In the genomic region with DNA sequence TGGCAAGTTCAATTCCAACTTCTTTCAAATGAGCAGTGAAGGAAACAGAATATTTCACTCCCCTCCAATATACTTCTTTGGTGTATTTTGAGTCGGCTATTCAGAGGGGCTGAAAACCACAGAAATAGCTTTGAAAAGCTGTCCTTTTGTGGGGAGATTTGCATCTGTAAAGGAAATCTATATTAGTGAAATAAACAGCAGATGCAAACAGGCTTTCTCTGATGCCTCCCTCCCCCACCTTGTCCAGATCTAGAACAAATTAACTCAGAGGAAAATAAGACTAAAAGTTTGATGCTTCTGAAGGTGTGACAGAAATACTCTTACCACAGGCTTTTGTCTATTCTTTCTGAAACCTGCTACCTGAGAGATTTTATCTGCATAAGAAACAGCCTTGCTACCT, we compare ENCODE assay signal across 24 cellular contexts.
"Had no signal": no experiment of that assay in that cellular context is flagged by ENCODE, and none has a peak within 500 bp of the region (broad histone marks: within the 10 kb centered on the region; RNA-seq: fewer than 3 reads in every experiment).

No MANE protein-coding gene starts in this region.

- H2AFZ ChIP-seq: PC-9 had no signal

- H3K27ac Mint-ChIP-seq: activated CD4-positive, alpha-beta memory T cell treated with anti-CD3 and anti-CD28 coated beads, Interleukin-2, amount 10 ng/mL, durations not matched to agents 7 days and 5 days; activated naive CD4-positive, alpha-beta T cell treated with anti-CD3 and anti-CD28 coated beads, Interleukin-2, amount 10 ng/mL, durations not matched to agents 7 days and 5 days; activated naive CD8-positive, alpha-beta T cell treated with anti-CD3 and anti-CD28 coated beads for 36 hours; activated T-helper 2 cell treated with anti-CD3 and anti-CD28 coated beads, Interferon-gamma antibody, Interleukin-2, Interleukin-4, amounts not matched to agents 10 μg/mL and 5 μg/mL and 100 μg/mL, durations not matched to agents 14 hours and 24 hours and 36 hours; T-cell had no signal

- H3K27me3 ChIP-seq: brain microvascular endothelial cell, cardiac muscle cell, MG63 had no signal

- ATAC-seq: T-cell had no signal

- DNase-seq: activated CD4-positive, alpha-beta memory T cell treated with anti-CD3 and anti-CD28 coated beads, Interleukin-2, amount 10 ng/mL, durations not matched to agents 7 days and 5 days; activated CD4-positive, alpha-beta T cell treated with anti-CD3 and anti-CD28 coated beads, Interleukin-2, amount 50 U/mL, for 1 hour; activated CD4-positive, CD25-positive, alpha-beta regulatory T cell; activated gamma-delta T cell treated with Interleukin-2 at 50 U/mL for 16 hours; activated naive CD4-positive, alpha-beta T cell treated with anti-CD3 and anti-CD28 coated beads, Interleukin-2, amount 10 ng/mL, durations not matched to agents 7 days and 5 days; activated naive CD8-positive, alpha-beta T cell treated with anti-CD3 and anti-CD28 coated beads for 36 hours; activated T-cell treated with anti-CD3 and anti-CD28 coated beads for 4 hours; activated T-cell treated with anti-CD3 and anti-CD28 coated beads, Interleukin-2, amount 50 U/mL, for 48 hours; brain microvascular endothelial cell; MG63; NCI-H1105; NCI-H1436; NCI-H187; NCI-H2081; NCI-H446 treated with DMSO at 0.1 percent for 48 hours; NCI-H524 treated with DMSO at 0.1 percent for 48 hours; NCI-H748 treated with DMSO at 0.1 percent for 48 hours; PC-9; SHP77 treated with DMSO at 0.1 percent for 48 hours; T-cell; T-helper 2 cell; T1000 had no signal

- H3K9me3 Mint-ChIP-seq: activated naive CD8-positive, alpha-beta T cell treated with anti-CD3 and anti-CD28 coated beads for 36 hours; activated T-helper 2 cell treated with anti-CD3 and anti-CD28 coated beads, Interferon-gamma antibody, Interleukin-2, Interleukin-4, amounts not matched to agents 10 μg/mL and 5 μg/mL and 100 μg/mL, durations not matched to agents 14 hours and 24 hours and 36 hours had no signal

- H3K4me2 ChIP-seq: PC-9 had no signal

- H3K27ac ChIP-seq: brain microvascular endothelial cell, cardiac muscle cell, PC-9 had no signal

- H3K27me3 Mint-ChIP-seq: activated CD4-positive, alpha-beta memory T cell treated with anti-CD3 and anti-CD28 coated beads, Interleukin-2, amount 10 ng/mL, durations not matched to agents 7 days and 5 days; activated naive CD4-positive, alpha-beta T cell treated with anti-CD3 and anti-CD28 coated beads, Interleukin-2, amount 10 ng/mL, durations not matched to agents 7 days and 5 days; activated naive CD8-positive, alpha-beta T cell treated with anti-CD3 and anti-CD28 coated beads for 36 hours; T-cell had no signal

- H3K4me3 ChIP-seq: cardiac muscle cell, MG63, PC-9 had no signal

- H3K4me3 Mint-ChIP-seq: activated CD4-positive, alpha-beta memory T cell treated with anti-CD3 and anti-CD28 coated beads, Interleukin-2, amount 10 ng/mL, durations not matched to agents 7 days and 5 days; activated naive CD4-positive, alpha-beta T cell treated with anti-CD3 and anti-CD28 coated beads, Interleukin-2, amount 10 ng/mL, durations not matched to agents 7 days and 5 days; activated naive CD8-positive, alpha-beta T cell treated with anti-CD3 and anti-CD28 coated beads for 36 hours; T-cell had no signal

- H3K9me3 ChIP-seq: MG63 had no signal

- H3K4me1 Mint-ChIP-seq: activated CD4-positive, alpha-beta memory T cell treated with anti-CD3 and anti-CD28 coated beads, Interleukin-2, amount 10 ng/mL, durations not matched to agents 7 days and 5 days; activated naive CD4-positive, alpha-beta T cell treated with anti-CD3 and anti-CD28 coated beads, Interleukin-2, amount 10 ng/mL, durations not matched to agents 7 days and 5 days; activated naive CD8-positive, alpha-beta T cell treated with anti-CD3 and anti-CD28 coated beads for 36 hours; T-cell had no signal

- H3K36me3 ChIP-seq: brain microvascular endothelial cell, cardiac muscle cell, MG63 had no signal

- H3K36me3 Mint-ChIP-seq: activated naive CD4-positive, alpha-beta T cell treated with anti-CD3 and anti-CD28 coated beads, Interleukin-2, amount 10 ng/mL, durations not matched to agents 7 days and 5 days; activated naive CD8-positive, alpha-beta T cell treated with anti-CD3 and anti-CD28 coated beads for 36 hours; T-cell had no signal
